In the genomic region with DNA sequence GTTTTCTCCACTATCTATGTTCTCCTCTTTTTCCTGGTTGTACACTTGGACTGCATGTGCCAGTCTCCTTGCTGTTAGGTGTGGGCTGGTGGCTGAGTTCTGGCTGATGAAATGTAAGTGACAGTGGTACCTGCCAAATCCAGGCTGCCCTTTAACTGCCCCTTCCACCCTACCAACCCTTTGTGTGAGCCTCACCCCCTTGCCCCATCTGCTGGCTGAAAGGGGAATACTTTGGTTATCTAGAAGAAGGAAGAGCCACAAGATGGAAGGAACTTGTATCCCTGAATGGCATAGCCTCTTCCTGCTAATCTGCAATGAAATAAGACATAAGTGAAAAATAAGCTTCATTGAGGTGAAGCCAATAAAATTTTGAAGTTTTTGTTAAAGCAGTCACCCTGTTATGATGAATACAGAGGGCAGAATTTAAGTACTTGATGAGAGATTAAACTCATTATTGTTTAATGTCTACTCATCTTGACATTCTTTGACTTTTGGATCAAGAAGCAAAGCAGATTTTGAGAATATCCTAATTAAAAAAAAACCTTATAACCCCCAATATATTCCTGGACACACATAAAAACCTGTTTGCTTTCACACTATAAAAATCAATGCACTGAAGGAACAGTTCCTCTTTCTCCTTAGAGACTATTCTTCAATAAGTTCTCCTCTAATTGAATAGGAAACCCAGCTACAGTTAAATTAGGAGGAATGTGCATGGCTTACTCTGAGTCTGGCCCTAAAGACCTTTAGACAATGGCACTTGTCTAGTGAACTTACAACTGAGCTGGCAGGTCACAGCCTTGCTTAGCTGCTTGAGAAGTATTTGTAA, we compare ENCODE assay signal across 8 cellular contexts.
DNase-seq lines count a peak whose midpoint lies in the region; ATAC-seq, FAIRE-seq and TF ChIP-seq lines count a peak whose summit lies in the region.

No MANE protein-coding gene starts in this region.

- H3K27ac ChIP-seq in SJSA1 = no peak overlapping the region
- H3K27ac ChIP-seq in naive thymus-derived CD4-positive, alpha-beta T cell (ENCODE audit: low read depth, low read length) = no peak overlapping the region

- DNase-seq in activated CD4-positive, alpha-beta T cell treated with anti-CD3 and anti-CD28 coated beads for 24 hours (ENCODE audit: low read depth in 2 of 2) = peak; percentile 16 to 27
- DNase-seq in activated CD4-positive, alpha-beta T cell treated with anti-CD3 and anti-CD28 coated beads for 1 hour = no peak
- peak; percentile 21 to 46 for DNase-seq in SJSA1 (ENCODE audit: low read depth in 1 of 2, low spot score in 2 of 2)
- DNase-seq in bronchial epithelial cell (ENCODE audit: low read depth) = peak; percentile 47
- peak in 3 of 9 donors; percentile 29 to 40 (median 30) for DNase-seq in naive thymus-derived CD4-positive, alpha-beta T cell
- DNase-seq in NCI-H1048 (lab: John Stamatoyannopoulos, UW) = no peak

- H3K4me1 Mint-ChIP-seq in naive thymus-derived CD4-positive, alpha-beta T cell = peaks cover 21 to 80% (median 67%) of the 10 kb centered on the region in 7 donors

- H3K9me3 Mint-ChIP-seq in naive thymus-derived CD4-positive, alpha-beta T cell = peaks cover 0 to 22% (median 4%) of the 10 kb centered on the region in 11 donors

- peak overlapping the region in 8 of 9 donors; percentile 30 to 89 (median 72) for H3K27ac Mint-ChIP-seq in naive thymus-derived CD4-positive, alpha-beta T cell

- no peaks in the 10 kb centered on the region for H3K4me1 ChIP-seq in SJSA1 (replicated peaks)
- peaks cover 30 to 33% of the 10 kb centered on the region in 2 donors for H3K4me1 ChIP-seq in naive thymus-derived CD4-positive, alpha-beta T cell (ENCODE audit: control insufficient read depth in 2 of 2, insufficient read depth in 2 of 2, low read length in 2 of 2)

- TF ChIP-seq RAD21 in Ishikawa (IDR thresholded peaks at IDR 0.05; ENCODE audit: low read depth) = peak; percentile 54

- H3K36me3 ChIP-seq in SJSA1 = no peaks in the 10 kb centered on the region
- H3K36me3 ChIP-seq in bronchial epithelial cell (ENCODE audit: control insufficient read depth, insufficient read depth, low read length) = no peaks in the 10 kb centered on the region
- no peaks in the 10 kb centered on the region for H3K36me3 ChIP-seq in naive thymus-derived CD4-positive, alpha-beta T cell (ENCODE audit: control insufficient read depth in 2 of 3, insufficient read depth in 3 of 3, low read length in 3 of 3)

- H3K4me3 Mint-ChIP-seq in naive thymus-derived CD4-positive, alpha-beta T cell = peak overlapping the region in 4 of 10 donors; percentile 18 to 58 (median 28)

- CTCF ChIA-PET in naive thymus-derived CD4-positive, alpha-beta T cell (lab: Charles Lee) = interaction anchor here (0.7 to 1.8 kb wide), 14 partner anchors 8 to 1026 kb away, joined by 3 to 6 read pairs (median 4); a partner anchor contains a TSS

- peak; percentile 34 for ATAC-seq in naive thymus-derived CD4-positive, alpha-beta T cell
- no peak for ATAC-seq in GM21360 (IDR thresholded peaks at IDR 0.05; ENCODE audit: unreplicated experiment)

- TF ChIP-seq EP300 in Ishikawa (IDR thresholded peaks at IDR 0.05; ENCODE audit: borderline replicate concordance) = no peak

- POLR2A ChIA-PET in naive thymus-derived CD4-positive, alpha-beta T cell (lab: Charles Lee) = interaction anchor here (0.5 to 4.2 kb wide), 9 partner anchors 10 to 382 kb away, joined by 3 to 41 read pairs (median 5); a partner anchor contains a TSS

- peak; percentile 53 for TF ChIP-seq CTCF in bronchial epithelial cell (IDR thresholded peaks at IDR 0.05; ENCODE audit: insufficient read depth, low read length, severe bottlenecking)

- peaks cover 0 to 17% (median 6%) of the 10 kb centered on the region in 5 donors for H3K36me3 Mint-ChIP-seq in naive thymus-derived CD4-positive, alpha-beta T cell

- H3K27me3 Mint-ChIP-seq in naive thymus-derived CD4-positive, alpha-beta T cell = no peaks in the 10 kb centered on the region

- intact Hi-C loops in naive thymus-derived CD4-positive, alpha-beta T cell (cut with micrococcal nuclease) = loop anchor here (1.0 to 10.0 kb wide), 6 partner anchors 162 to 1026 kb away; no protein-coding TSS in a partner anchor

- no peak for FAIRE-seq in bronchial epithelial cell (lab: Jason Lieb, UNC)

- H3K9me3 ChIP-seq in SJSA1 (replicated peaks) = no peaks in the 10 kb centered on the region
- H3K9me3 ChIP-seq in naive thymus-derived CD4-positive, alpha-beta T cell (ENCODE audit: control insufficient read depth in 2 of 3, low read length in 3 of 3) = no peaks in the 10 kb centered on the region

- H3K27me3 ChIP-seq in SJSA1 (replicated peaks) (no peaks in the 10 kb centered on the region), bronchial epithelial cell (ENCODE audit: control insufficient read depth, insufficient read depth, low read length) (no peaks in the 10 kb centered on the region)
- H3K27me3 ChIP-seq in naive thymus-derived CD4-positive, alpha-beta T cell (ENCODE audit: control insufficient read depth in 2 of 2, insufficient read depth in 2 of 2, low read length in 2 of 2) = no peaks in the 10 kb centered on the region

- H3K4me3 ChIP-seq in SJSA1 (no peak overlapping the region), bronchial epithelial cell (ENCODE audit: low read depth, low read length) (no peak overlapping the region)
- no peak overlapping the region for H3K4me3 ChIP-seq in naive thymus-derived CD4-positive, alpha-beta T cell (ENCODE audit: low read length)

TF ChIP-seq in Ishikawa, 13 proteins besides CTCF, POLR2A, EP300 and RAD21:
- no peak for TF ChIP-seq CEBPB (IDR thresholded peaks at IDR 0.05)
- no peak for TF ChIP-seq CREB1 (IDR thresholded peaks at IDR 0.05; ENCODE audit: low read depth)
- no peak for TF ChIP-seq EGR1 (IDR thresholded peaks at IDR 0.05)
- TF ChIP-seq, protein P1, sequence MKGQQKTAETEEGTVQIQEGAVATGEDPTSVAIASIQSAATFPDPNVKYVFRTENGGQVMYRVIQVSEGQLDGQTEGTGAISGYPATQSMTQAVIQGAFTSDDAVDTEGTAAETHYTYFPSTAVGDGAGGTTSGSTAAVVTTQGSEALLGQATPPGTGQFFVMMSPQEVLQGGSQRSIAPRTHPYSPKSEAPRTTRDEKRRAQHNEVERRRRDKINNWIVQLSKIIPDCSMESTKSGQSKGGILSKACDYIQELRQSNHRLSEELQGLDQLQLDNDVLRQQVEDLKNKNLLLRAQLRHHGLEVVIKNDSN (IDR thresholded peaks at IDR 0.05) = no peak
- TF ChIP-seq YY1 (IDR thresholded peaks at IDR 0.05; ENCODE audit: low read depth) = no peak
- TF ChIP-seq FOXM1 (IDR thresholded peaks at IDR 0.05; ENCODE audit: borderline replicate concordance, low read depth) = no peak
- TF ChIP-seq ZBTB7A (IDR thresholded peaks at IDR 0.05; ENCODE audit: low read depth) = no peak
- no peak for TF ChIP-seq TEAD4 (IDR thresholded peaks at IDR 0.05)
- TF ChIP-seq, protein P2, sequence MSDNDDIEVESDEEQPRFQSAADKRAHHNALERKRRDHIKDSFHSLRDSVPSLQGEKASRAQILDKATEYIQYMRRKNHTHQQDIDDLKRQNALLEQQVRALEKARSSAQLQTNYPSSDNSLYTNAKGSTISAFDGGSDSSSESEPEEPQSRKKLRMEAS (IDR thresholded peaks at IDR 0.05) = no peak
- TF ChIP-seq, protein P3, sequence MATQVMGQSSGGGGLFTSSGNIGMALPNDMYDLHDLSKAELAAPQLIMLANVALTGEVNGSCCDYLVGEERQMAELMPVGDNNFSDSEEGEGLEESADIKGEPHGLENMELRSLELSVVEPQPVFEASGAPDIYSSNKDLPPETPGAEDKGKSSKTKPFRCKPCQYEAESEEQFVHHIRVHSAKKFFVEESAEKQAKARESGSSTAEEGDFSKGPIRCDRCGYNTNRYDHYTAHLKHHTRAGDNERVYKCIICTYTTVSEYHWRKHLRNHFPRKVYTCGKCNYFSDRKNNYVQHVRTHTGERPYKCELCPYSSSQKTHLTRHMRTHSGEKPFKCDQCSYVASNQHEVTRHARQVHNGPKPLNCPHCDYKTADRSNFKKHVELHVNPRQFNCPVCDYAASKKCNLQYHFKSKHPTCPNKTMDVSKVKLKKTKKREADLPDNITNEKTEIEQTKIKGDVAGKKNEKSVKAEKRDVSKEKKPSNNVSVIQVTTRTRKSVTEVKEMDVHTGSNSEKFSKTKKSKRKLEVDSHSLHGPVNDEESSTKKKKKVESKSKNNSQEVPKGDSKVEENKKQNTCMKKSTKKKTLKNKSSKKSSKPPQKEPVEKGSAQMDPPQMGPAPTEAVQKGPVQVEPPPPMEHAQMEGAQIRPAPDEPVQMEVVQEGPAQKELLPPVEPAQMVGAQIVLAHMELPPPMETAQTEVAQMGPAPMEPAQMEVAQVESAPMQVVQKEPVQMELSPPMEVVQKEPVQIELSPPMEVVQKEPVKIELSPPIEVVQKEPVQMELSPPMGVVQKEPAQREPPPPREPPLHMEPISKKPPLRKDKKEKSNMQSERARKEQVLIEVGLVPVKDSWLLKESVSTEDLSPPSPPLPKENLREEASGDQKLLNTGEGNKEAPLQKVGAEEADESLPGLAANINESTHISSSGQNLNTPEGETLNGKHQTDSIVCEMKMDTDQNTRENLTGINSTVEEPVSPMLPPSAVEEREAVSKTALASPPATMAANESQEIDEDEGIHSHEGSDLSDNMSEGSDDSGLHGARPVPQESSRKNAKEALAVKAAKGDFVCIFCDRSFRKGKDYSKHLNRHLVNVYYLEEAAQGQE (IDR thresholded peaks at IDR 0.05; ENCODE audit: low read depth) = no peak
- TF ChIP-seq TAF1 (IDR thresholded peaks at IDR 0.05; ENCODE audit: low read depth) = no peak
- no peak for TF ChIP-seq NFIC (IDR thresholded peaks at IDR 0.05)
- no peak for TF ChIP-seq TCF12 (IDR thresholded peaks at IDR 0.05; ENCODE audit: low read depth)
TF ChIP-seq in Ishikawa: peak in this region for 0.

Comparison
In these comparisons a context has a peak if more than half of its experiments do, and no peak if none do; other contexts are left out.
1. DNase-seq: peak in activated CD4-positive, alpha-beta T cell treated with anti-CD3 and anti-CD28 coated beads for 24 hours (2 of 2), SJSA1 (2 of 2) and bronchial epithelial cell (single experiment); none in activated CD4-positive, alpha-beta T cell treated with anti-CD3 and anti-CD28 coated beads for 1 hour (single experiment) and NCI-H1048 (single experiment).